1 cellular context compared by ENCODE assay signal in genomic region chr16:56362706-56363105, GRCh38.
TF ChIP-seq lines count a peak whose summit lies in the region.

No MANE protein-coding gene starts in this region.

TF ChIP-seq in SK-N-SH, 30 proteins besides CTCF, POLR2A, EP300 and RAD21:
- TF ChIP-seq RCOR1 (IDR thresholded peaks at IDR 0.05; ENCODE audit: low read length) (no peak), TCF12 (IDR thresholded peaks at IDR 0.05) (no peak), USF2 (IDR thresholded peaks at IDR 0.05; ENCODE audit: borderline replicate concordance, low read depth, low read length) (no peak), PBX3 (IDR thresholded peaks at IDR 0.05) (no peak)
